ENCODE assay signal across 10 cellular contexts in the genomic region with DNA sequence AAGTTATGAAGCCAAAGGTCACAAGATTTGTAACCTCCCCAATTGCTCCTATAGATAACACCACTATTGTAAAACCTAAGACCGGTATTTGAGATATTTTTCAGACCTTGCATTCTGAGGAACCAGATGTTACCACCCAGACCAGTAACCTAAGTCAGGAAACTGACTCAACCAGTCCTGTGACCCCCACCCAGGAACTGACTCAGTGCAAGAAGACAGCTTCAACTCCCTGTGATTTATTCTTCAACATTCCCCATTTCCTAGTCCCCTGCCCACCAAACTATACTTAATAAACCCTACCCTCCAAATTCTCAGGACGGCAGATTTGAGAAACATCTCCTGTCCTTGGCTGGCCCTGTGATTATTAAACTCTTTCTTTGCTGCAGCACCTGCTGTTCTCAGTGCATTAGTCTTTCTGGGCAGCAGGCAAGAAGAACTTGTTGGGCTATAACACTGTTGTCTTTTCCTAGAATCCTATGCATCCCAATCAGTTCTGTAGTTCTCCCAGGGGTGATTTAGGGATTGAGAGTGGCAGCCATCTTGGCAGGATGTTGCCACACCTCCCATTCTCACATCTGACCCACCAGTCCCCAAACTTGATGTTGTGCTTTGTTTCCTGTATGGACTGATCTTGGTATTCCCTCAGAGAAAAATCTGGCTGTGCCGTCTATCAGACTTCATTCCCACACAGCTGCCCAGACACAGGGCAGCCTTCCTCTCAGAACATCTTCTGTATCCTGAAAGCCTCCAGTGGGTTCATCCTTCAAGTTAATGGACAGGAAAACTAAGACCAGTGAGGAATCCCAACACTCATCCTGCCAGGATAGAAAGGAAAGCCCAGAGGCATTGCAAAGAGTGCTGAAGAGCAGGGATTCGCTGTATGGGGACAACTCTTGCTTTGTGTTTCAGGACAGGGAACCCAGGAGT.
DNase-seq lines count a peak whose midpoint lies in the region; ATAC-seq and TF ChIP-seq lines count a peak whose summit lies in the region.
"Had no signal": no experiment of that assay in that cellular context is flagged by ENCODE, and none has a peak within 500 bp of the region (broad histone marks: within the 10 kb centered on the region; RNA-seq: fewer than 3 reads in every experiment).

No MANE protein-coding gene starts in this region.

- H3K9me3 Mint-ChIP-seq in endodermal cell: peaks cover 4% of the 10 kb centered on the region
- no peaks in the 10 kb centered on the region for H3K9me3 Mint-ChIP-seq in natural killer cell treated with Interleukin-12 subunit alpha and Interleukin-12 subunit beta and Interleukin-15 and Interleukin-18, amount 100 ng/mL, for 72 hours

- WGBS in endodermal cell (ENCODE audit: insufficient coverage in 1 of 2, insufficient read length in 1 of 2), 2 experiments: 44 to 72% methylated on average over 2 to 4 of the region's 4 CpGs

- H3K27me3 Mint-ChIP-seq in endodermal cell (ENCODE audit: insufficient read depth): peaks cover 14% of the 10 kb centered on the region
- H3K27me3 Mint-ChIP-seq in natural killer cell treated with Interleukin-12 subunit alpha and Interleukin-12 subunit beta and Interleukin-15 and Interleukin-18, amount 100 ng/mL, for 72 hours: no peaks in the 10 kb centered on the region

- no peaks in the 10 kb centered on the region for H3K36me3 Mint-ChIP-seq in endodermal cell (ENCODE audit: low read depth)
- H3K36me3 Mint-ChIP-seq in natural killer cell treated with Interleukin-12 subunit alpha and Interleukin-12 subunit beta and Interleukin-15 and Interleukin-18, amount 100 ng/mL, for 72 hours: no peaks in the 10 kb centered on the region

- peaks cover 3% of the 10 kb centered on the region for H3K4me1 ChIP-seq in endodermal cell (ENCODE audit: control insufficient read depth, insufficient read depth, low read length)
- H3K4me1 ChIP-seq: colonic mucosa had no signal

- H3K4me1 Mint-ChIP-seq in endodermal cell: peaks cover 43% of the 10 kb centered on the region
- H3K4me1 Mint-ChIP-seq in natural killer cell treated with Interleukin-12 subunit alpha and Interleukin-12 subunit beta and Interleukin-15 and Interleukin-18, amount 100 ng/mL, for 72 hours (ENCODE audit: low read depth in 2 of 2): peaks cover 35 to 37% of the 10 kb centered on the region in 2 donors

- H3K36me3 ChIP-seq in endodermal cell (ENCODE audit: control insufficient read depth, insufficient read depth, low read length): no peaks in the 10 kb centered on the region
- H3K36me3 ChIP-seq: colonic mucosa, tibial nerve had no signal

- no peak for TF ChIP-seq CTCF in endodermal cell (conservative IDR thresholded peaks at IDR 0.05)

- H3K4me3 Mint-ChIP-seq in endodermal cell: no peak overlapping the region
- H3K4me3 Mint-ChIP-seq in natural killer cell treated with Interleukin-12 subunit alpha and Interleukin-12 subunit beta and Interleukin-15 and Interleukin-18, amount 100 ng/mL, for 72 hours: peak overlapping the region; percentile 53

- no peaks in the 10 kb centered on the region for H3K27me3 ChIP-seq in endodermal cell (ENCODE audit: control insufficient read depth, insufficient read depth, low read length, poor library complexity, severe bottlenecking)
- H3K27me3 ChIP-seq: colonic mucosa, tibial nerve had no signal

- H3K27ac ChIP-seq in endodermal cell (ENCODE audit: low read depth, low read length): no peak overlapping the region
- H3K27ac ChIP-seq: colonic mucosa, tibial nerve had no signal

- H3K9ac ChIP-seq in endodermal cell (ENCODE audit: extremely low read depth, low read length, poor library complexity, severe bottlenecking): no peak overlapping the region

- DNase-seq in Daoy (ENCODE audit: low read depth) (peak; percentile 66), NCI-H460 (ENCODE audit: extremely low read depth, low read depth) (peak; percentile 74), endodermal cell (peak; percentile 41), Kasumi-1 (lab: John Stamatoyannopoulos, UW) (no peak)
- peak; percentile 63 for DNase-seq in natural killer cell treated with Interleukin-12 subunit alpha and Interleukin-12 subunit beta and Interleukin-15 and Interleukin-18, amount 100 ng/mL, for 72 hours (ENCODE audit: low spot score)
- DNase-seq: colonic mucosa had no signal

- no peaks in the 10 kb centered on the region for H3K9me3 ChIP-seq in endodermal cell (ENCODE audit: control insufficient read depth, low read length)
- H3K9me3 ChIP-seq: colonic mucosa, tibial nerve had no signal

- no peak overlapping the region for H3K4me3 ChIP-seq in endodermal cell (ENCODE audit: low read length)
- H3K4me3 ChIP-seq: colonic mucosa, tibial nerve had no signal

- H3K27ac Mint-ChIP-seq in endodermal cell: no peak overlapping the region
- peak overlapping the region; percentile 66 to 87 for H3K27ac Mint-ChIP-seq in natural killer cell treated with Interleukin-12 subunit alpha and Interleukin-12 subunit beta and Interleukin-15 and Interleukin-18, amount 100 ng/mL, for 72 hours

- peak; percentile 80 to 82 for ATAC-seq in natural killer cell treated with Interleukin-12 subunit alpha and Interleukin-12 subunit beta and Interleukin-15 and Interleukin-18, amount 100 ng/mL, for 72 hours
- ATAC-seq in GM21381 (IDR thresholded peaks at IDR 0.05; ENCODE audit: unreplicated experiment) (no peak), GM21717 (IDR thresholded peaks at IDR 0.05; ENCODE audit: unreplicated experiment) (no peak), GM19035 (IDR thresholded peaks at IDR 0.05; ENCODE audit: unreplicated experiment) (no peak)

Comparison
In these comparisons a context has a peak if more than half of its experiments do, and no peak if none do; other contexts are left out.
1. DNase-seq: peak in Daoy (single experiment), NCI-H460 (single experiment), endodermal cell (single experiment) and natural killer cell treated with Interleukin-12 subunit alpha and Interleukin-12 subunit beta and Interleukin-15 and Interleukin-18, amount 100 ng/mL, for 72 hours (single experiment); none in Kasumi-1 (0 of 2).
2. ATAC-seq: peak in natural killer cell treated with Interleukin-12 subunit alpha and Interleukin-12 subunit beta and Interleukin-15 and Interleukin-18, amount 100 ng/mL, for 72 hours (2 of 2); none in GM21381 (single experiment), GM21717 (single experiment) and GM19035 (single experiment).